ENCODE assay signal across 8 cellular contexts in the genomic region with DNA sequence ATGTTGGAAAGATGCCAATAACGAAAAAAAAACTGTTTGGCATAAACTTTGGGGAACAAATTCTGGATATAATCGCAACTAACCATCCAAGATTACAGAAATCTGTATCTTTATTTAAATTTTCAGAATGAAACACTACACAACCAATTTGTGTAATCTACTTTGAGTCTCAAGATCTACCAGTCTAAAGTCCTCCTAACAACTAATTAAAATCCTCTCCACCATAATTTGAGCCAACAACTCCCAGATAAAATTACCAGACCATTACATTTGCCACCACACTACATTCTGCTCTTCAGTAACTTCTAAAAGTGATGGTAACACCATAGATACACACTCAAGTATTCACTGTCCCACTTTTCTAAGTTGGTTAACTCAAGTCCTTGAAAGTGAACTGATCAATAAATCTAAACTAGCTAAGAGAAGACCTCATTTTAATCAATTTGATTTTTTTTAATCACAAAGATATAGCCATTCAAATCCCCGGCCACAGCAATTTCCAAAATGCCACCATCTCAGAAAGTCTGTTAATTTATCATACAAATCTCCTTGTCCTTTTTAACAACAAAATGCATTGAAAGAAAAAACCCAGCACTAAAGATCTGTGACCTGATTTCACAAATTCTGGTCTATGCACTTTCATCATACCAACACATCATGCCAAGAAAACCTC. TPM values are rescaled to one million over a fixed set of nuclear protein-coding genes. Genes with fewer than 3 reads are reported as not detected.
A peak's percentile ranks its signal among the peaks of the same experiment; 100 is the strongest.
DNase-seq lines count a peak whose midpoint lies in the region; ATAC-seq, FAIRE-seq and TF ChIP-seq lines count a peak whose summit lies in the region.

No MANE protein-coding gene starts in this region.

- POLR2A ChIA-PET in CD4-positive, alpha-beta T cell (lab: Charles Lee): interaction anchor here (0.6 to 4.4 kb wide), 8 partner anchors 10 to 1240 kb away, joined by 3 to 118 read pairs (median 4); a partner anchor contains a TSS
- POLR2A ChIA-PET in endothelial cell of umbilical vein (lab: Charles Lee): interaction anchor here (1.5 kb wide), 1 partner anchor 18 kb away, joined by 4 read pairs; no protein-coding TSS in a partner anchor

- H3K4me2 ChIP-seq in OCI-LY1 (ENCODE audit: low read length) (peak overlapping the region; percentile 91), endothelial cell of umbilical vein (ENCODE audit: insufficient read depth, low read length) (peak overlapping the region; percentile 98)

- peak overlapping the region; percentile 98 for H3K4me3 Mint-ChIP-seq in CD4-positive, alpha-beta T cell
- H3K4me3 Mint-ChIP-seq in osteocyte (ENCODE audit: unreplicated experiment): peak overlapping the region; percentile 90

- H3K36me3 Mint-ChIP-seq in CD4-positive, alpha-beta T cell (ENCODE audit: low read depth): peaks cover 7% of the 10 kb centered on the region
- H3K36me3 Mint-ChIP-seq in osteocyte (ENCODE audit: unreplicated experiment): no peaks in the 10 kb centered on the region

- no TSS peak for BruUV-seq in endothelial cell of umbilical vein (replicated peaks; lab: Mats Ljungman, UMichigan)

- H2AFZ ChIP-seq in OCI-LY1 (ENCODE audit: low read length) (no peak overlapping the region), endothelial cell of umbilical vein (ENCODE audit: low read depth, low read length) (no peak overlapping the region)

- peaks cover 40% of the 10 kb centered on the region for H3K4me1 ChIP-seq in OCI-LY1 (ENCODE audit: insufficient read depth, low read length, severe bottlenecking)
- peaks cover 18% of the 10 kb centered on the region for H3K4me1 ChIP-seq in endothelial cell of umbilical vein (ENCODE audit: control insufficient read depth, extremely low read depth, insufficient read depth, low read length)

- ATAC-seq in CD4-positive, alpha-beta T cell (ENCODE audit: poor library complexity): no peak
- no peak for ATAC-seq in HG03108 (IDR thresholded peaks at IDR 0.05; ENCODE audit: unreplicated experiment)

- peaks cover 47% of the 10 kb centered on the region for H3K4me1 Mint-ChIP-seq in CD4-positive, alpha-beta T cell (ENCODE audit: low read depth)
- peaks cover 57% of the 10 kb centered on the region for H3K4me1 Mint-ChIP-seq in osteocyte (ENCODE audit: unreplicated experiment)

- no peaks in the 10 kb centered on the region for H3K27me3 ChIP-seq in CD4-positive, alpha-beta T cell (ENCODE audit: control insufficient read depth, insufficient read depth, low read length)
- H3K27me3 ChIP-seq in OCI-LY1 (ENCODE audit: insufficient read depth, low read length): no peaks in the 10 kb centered on the region
- no peaks in the 10 kb centered on the region for H3K27me3 ChIP-seq in endothelial cell of umbilical vein (ENCODE audit: control insufficient read depth in 2 of 2, insufficient read depth in 2 of 2, low read length in 2 of 2)

- intact Hi-C loops in CD4-positive, alpha-beta T cell (cut with DNase I, micrococcal nuclease): loop anchor here (5.0 to 10.0 kb wide), 3 partner anchors 229 to 1241 kb away; a partner anchor contains a TSS
- intact Hi-C loops in endothelial cell of umbilical vein (cut with micrococcal nuclease): loop anchor here (10.0 kb wide), 1 partner anchor 139 kb away; a partner anchor contains a TSS

- H3K36me3 ChIP-seq in OCI-LY1 (ENCODE audit: insufficient read depth, low read length) (no peaks in the 10 kb centered on the region), endothelial cell of umbilical vein (ENCODE audit: control insufficient read depth in 2 of 2, extremely low read depth in 1 of 2, insufficient read depth in 2 of 2, low read length in 2 of 2) (no peaks in the 10 kb centered on the region)

- H3F3A ChIP-seq in OCI-LY1 (ENCODE audit: insufficient read depth, low read length): no peaks in the 10 kb centered on the region

- TF ChIP-seq POLR2A in endothelial cell of umbilical vein (IDR thresholded peaks at IDR 0.05; ENCODE audit: low read depth, low read length): no peak

- DNase-seq in CD4-positive, alpha-beta T cell: no peak
- no peak for DNase-seq in endothelial cell of umbilical vein (ENCODE audit: low read depth, low spot score)
- no peak for DNase-seq in osteocyte (ENCODE audit: extremely low spot score, unreplicated experiment)
- DNase-seq in kidney glomerular epithelial cell (lab: John Stamatoyannopoulos, UW): no peak
- no peak for DNase-seq in HUDEP-2 (lab: John Stamatoyannopoulos, UW; ENCODE audit: unreplicated experiment in 76 of 76)
- DNase-seq in stimulated activated CD8-positive, alpha-beta memory T cell treated with anti-CD3 and anti-CD28 coated beads, Interleukin-4, amount 100 ng/mL, for 48 hours: no peak

- H3K9ac ChIP-seq in OCI-LY1 (ENCODE audit: low read length) (peak overlapping the region; percentile 91), endothelial cell of umbilical vein (replicated peaks; ENCODE audit: extremely low read depth, insufficient read depth, low read length) (peak overlapping the region; percentile 88)

- H3K9me3 ChIP-seq in CD4-positive, alpha-beta T cell (ENCODE audit: control insufficient read depth, low read length): no peaks in the 10 kb centered on the region
- no peaks in the 10 kb centered on the region for H3K9me3 ChIP-seq in OCI-LY1 (ENCODE audit: low read length)
- no peaks in the 10 kb centered on the region for H3K9me3 ChIP-seq in endothelial cell of umbilical vein (replicated peaks; ENCODE audit: control insufficient read depth, insufficient read depth, low read length)

- H3K4me3 ChIP-seq in OCI-LY1 (ENCODE audit: low read depth, low read length, poor library complexity, severe bottlenecking): peak overlapping the region; percentile 72
- H3K4me3 ChIP-seq in endothelial cell of umbilical vein (replicated peaks in 1 of 3; ENCODE audit: insufficient read depth in 1 of 3, low read depth in 1 of 3, low read length in 3 of 3): peak overlapping the region; percentile 64 to 99 (median 77)

- H3K27ac Mint-ChIP-seq in CD4-positive, alpha-beta T cell: peak overlapping the region; percentile 92
- peak overlapping the region; percentile 95 for H3K27ac Mint-ChIP-seq in osteocyte (ENCODE audit: unreplicated experiment)

- no peak for FAIRE-seq in endothelial cell of umbilical vein (lab: Jason Lieb, UNC)

- H3K27ac ChIP-seq in CD4-positive, alpha-beta T cell (ENCODE audit: low read depth, low read length): no peak overlapping the region
- no peak overlapping the region for H3K27ac ChIP-seq in OCI-LY1 (ENCODE audit: low read depth, low read length, poor library complexity, severe bottlenecking)
- no peak overlapping the region for H3K27ac ChIP-seq in endothelial cell of umbilical vein (ENCODE audit: insufficient read depth, low read depth, low read length)

- no peaks in the 10 kb centered on the region for H3K9me3 Mint-ChIP-seq in CD4-positive, alpha-beta T cell
- no peaks in the 10 kb centered on the region for H3K9me3 Mint-ChIP-seq in osteocyte (ENCODE audit: unreplicated experiment)

- peaks cover 62% of the 10 kb centered on the region for H3K79me2 ChIP-seq in OCI-LY1 (ENCODE audit: insufficient read depth, low read length)
- peaks cover 61% of the 10 kb centered on the region for H3K79me2 ChIP-seq in endothelial cell of umbilical vein (ENCODE audit: control insufficient read depth, insufficient read depth, low read length)

- CTCF ChIA-PET in CD4-positive, alpha-beta T cell (lab: Charles Lee): interaction anchor here (0.6 to 3.0 kb wide), 5 partner anchors 23 to 247 kb away, joined by 3 to 15 read pairs (median 4); no protein-coding TSS in a partner anchor
- CTCF ChIA-PET in endothelial cell of umbilical vein (lab: Charles Lee): interaction anchor here (2.7 to 3.3 kb wide), 2 partner anchors 17 to 240 kb away, joined by 12 to 17 read pairs; no protein-coding TSS in a partner anchor

- TF ChIP-seq CTCF in CD4-positive, alpha-beta T cell (IDR thresholded peaks at IDR 0.05): no peak
- TF ChIP-seq CTCF in OCI-LY1 (IDR thresholded peaks at IDR 0.05; ENCODE audit: low read length) (no peak), endothelial cell of umbilical vein (IDR thresholded peaks at IDR 0.05; ENCODE audit: extremely low read depth in 1 of 2, insufficient read depth in 1 of 2, low read depth in 1 of 2, low read length in 2 of 2) (no peak), osteocyte (IDR thresholded peaks at IDR 0.05) (no peak)

- dilution Hi-C loops in endothelial cell of umbilical vein (cut with MboI; ENCODE audit: extremely low pct_ligation_motif_present, low sequenced_read_pairs): no loop called here

- H3K9me2 ChIP-seq in OCI-LY1 (ENCODE audit: low read depth, low read length): no peaks in the 10 kb centered on the region

- H3K27me3 Mint-ChIP-seq in CD4-positive, alpha-beta T cell: no peaks in the 10 kb centered on the region
- no peaks in the 10 kb centered on the region for H3K27me3 Mint-ChIP-seq in osteocyte (ENCODE audit: unreplicated experiment)

- H4K20me1 ChIP-seq in OCI-LY1 (ENCODE audit: insufficient read depth, low read length) (no peaks in the 10 kb centered on the region), endothelial cell of umbilical vein (replicated peaks; ENCODE audit: control insufficient read depth, extremely low read depth, insufficient read depth, low read length) (peaks cover 6% of the 10 kb centered on the region)

- H3K9me1 ChIP-seq in endothelial cell of umbilical vein (replicated peaks; ENCODE audit: control insufficient read depth, extremely low read depth, insufficient read depth, low read length): no peaks in the 10 kb centered on the region

TF ChIP-seq in endothelial cell of umbilical vein, 7 proteins besides CTCF, POLR2A, EP300 and RAD21 (continues in another document):
- no peak for TF ChIP-seq POLR2AphosphoS5 (IDR thresholded peaks at IDR 0.05; ENCODE audit: insufficient read depth, low read depth, low read length)
- TF ChIP-seq EZH2 (IDR thresholded peaks at IDR 0.05; ENCODE audit: borderline replicate concordance, low read depth, low read length, severe bottlenecking): no peak
- no peak for TF ChIP-seq FOS (IDR thresholded peaks at IDR 0.05; ENCODE audit: borderline replicate concordance, insufficient read depth, low read length)
- no peak for TF ChIP-seq JUN (IDR thresholded peaks at IDR 0.05; ENCODE audit: borderline replicate concordance, insufficient read depth, insufficient read length, low read depth)
- no peak for TF ChIP-seq MYC (IDR thresholded peaks at IDR 0.05; ENCODE audit: low read depth, low read length)
- TF ChIP-seq, protein P1, sequence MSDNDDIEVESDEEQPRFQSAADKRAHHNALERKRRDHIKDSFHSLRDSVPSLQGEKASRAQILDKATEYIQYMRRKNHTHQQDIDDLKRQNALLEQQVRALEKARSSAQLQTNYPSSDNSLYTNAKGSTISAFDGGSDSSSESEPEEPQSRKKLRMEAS (IDR thresholded peaks at IDR 0.05; ENCODE audit: insufficient read depth, insufficient read length): no peak

RNA-seq across cellular contexts. Expression of a gene that starts 1.9 kb away (rescaled TPM):
- total RNA-seq in CD4-positive, alpha-beta T cell: 10 to 100 TPM; 40.9 to 43.0 TPM
- total RNA-seq in endothelial cell of umbilical vein (19.9 and 21.3 TPM in 2 replicates), osteocyte (29.4 and 32.2 TPM in 2 replicates)
- 12.1 and 14.4 TPM in 2 replicates for polyA plus RNA-seq in endothelial cell of umbilical vein
- polyA plus RNA-seq in endothelial cell of umbilical vein (2011; cell fraction: cytosol; rRNA removed): 15.2 and 16.2 TPM in 2 replicates
- 25.9 and 27.0 TPM in 2 replicates for polyA plus RNA-seq in endothelial cell of umbilical vein (2011; cell fraction: nucleus; rRNA removed)
- 15.4 and 17.7 TPM in 2 replicates for polyA plus RNA-seq in endothelial cell of umbilical vein (2012)
- polyA minus RNA-seq in endothelial cell of umbilical vein: 28.6 TPM in 2 replicates
- polyA minus RNA-seq in endothelial cell of umbilical vein (2011; cell fraction: cytosol; rRNA and poly(A)+ RNA removed): 15.7 TPM
- 34.4 and 41.8 TPM in 2 replicates for polyA minus RNA-seq in endothelial cell of umbilical vein (2011; cell fraction: nucleus; rRNA and poly(A)+ RNA removed)
